1 cellular context compared by ENCODE assay signal in the genomic region with DNA sequence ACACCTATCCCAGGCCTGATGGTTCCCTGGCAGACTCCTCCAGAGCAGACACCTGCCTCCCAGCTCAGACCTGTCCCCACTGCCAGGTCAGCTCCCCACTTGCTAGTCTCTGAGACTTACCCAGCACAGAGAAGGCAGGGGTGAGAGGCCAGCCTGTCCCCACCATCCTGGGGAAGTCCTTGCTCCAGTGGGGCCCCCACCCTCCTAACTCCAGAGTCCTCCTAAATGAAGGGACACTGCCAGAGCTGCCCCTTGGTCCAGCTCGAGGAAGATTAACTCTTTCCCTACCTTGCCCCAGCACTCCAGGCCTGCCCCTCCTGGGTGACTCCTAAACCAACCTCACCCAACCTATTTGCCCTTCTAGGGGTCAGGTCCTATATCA.
TF ChIP-seq lines count a peak whose summit lies in the region.

No MANE protein-coding gene starts in this region.

TF ChIP-seq in H1, 55 proteins besides CTCF, POLR2A, EP300 and RAD21:
- TF ChIP-seq EZH2 (IDR thresholded peaks at IDR 0.05; ENCODE audit: low read depth, low read length, severe bottlenecking) (no peak), POLR2AphosphoS5 (IDR thresholded peaks at IDR 0.05; ENCODE audit: low read depth, low read length) (no peak), HDAC2 (IDR thresholded peaks at IDR 0.05; ENCODE audit: borderline replicate concordance in 1 of 2, low read depth in 2 of 2, low read length in 2 of 2) (no peak)
